Comparison of ENCODE assay signal across 15 cellular contexts in the genomic region with DNA sequence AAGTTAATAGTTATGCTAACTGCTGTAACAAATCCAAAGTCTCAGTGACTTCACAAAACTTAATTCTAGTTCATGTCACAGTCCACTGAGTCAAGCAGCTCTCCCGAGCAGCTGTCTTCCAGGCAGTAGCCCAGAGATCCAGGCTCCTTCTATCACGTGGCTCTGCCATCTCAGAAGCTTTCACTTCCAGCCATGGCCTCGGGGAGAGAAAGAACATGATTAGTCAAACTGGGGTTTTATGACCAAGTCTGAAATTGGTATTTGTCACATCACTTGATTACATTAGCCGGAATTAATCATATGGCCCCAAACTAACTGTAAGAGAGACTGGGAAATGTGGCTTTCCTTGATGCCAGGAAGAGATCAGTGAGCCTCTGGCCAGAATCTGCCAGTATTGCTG.
A peak's percentile ranks its signal among the peaks of the same experiment; 100 is the strongest.
DNase-seq lines count a peak whose midpoint lies in the region; ATAC-seq, FAIRE-seq and TF ChIP-seq lines count a peak whose summit lies in the region.
"Had no signal": no experiment of that assay in that cellular context is flagged by ENCODE, and none has a peak within 500 bp of the region (broad histone marks: within the 10 kb centered on the region; RNA-seq: fewer than 3 reads in every experiment).

No MANE protein-coding gene starts in this region.

- DNase-seq in MCF 10A (ENCODE audit: unreplicated experiment) (peak; percentile 52), breast epithelium (ENCODE audit: low spot score in 2 of 2) (no peak), LHCN-M2 (ENCODE audit: low read depth) (peak; percentile 61), esophagus muscularis mucosa (ENCODE audit: extremely low spot score) (peak; percentile 82), left lobe of liver (ENCODE audit: low spot score) (no peak), HTR-8/SVneo (ENCODE audit: insufficient read length, low spot score) (no peak)
- no peak for DNase-seq in stimulated activated naive CD8-positive, alpha-beta T cell treated with anti-CD3 and anti-CD28 coated beads, Interleukin-15, Interleukin-2, amounts not matched to agents 100 U/mL and 50 U/mL, for 24 hours
- DNase-seq: activated naive CD8-positive, alpha-beta T cell treated with anti-CD3 and anti-CD28 coated beads, Interleukin-2, amount 10 ng/mL, durations not matched to agents 7 days and 5 days; AML-193; NCI-H2171 treated with DMSO at 0.1 percent for 48 hours had no signal

- intact Hi-C loops in MCF 10A (cut with micrococcal nuclease), result no loop called here
- intact Hi-C loops in breast epithelium (cut with DNase I; ENCODE audit: low total_unique reads), result no loop called here
- intact Hi-C loops in esophagus muscularis mucosa (cut with DNase I), result no loop called here

- H3K9me3 ChIP-seq in breast epithelium, result no peaks in the 10 kb centered on the region
- no peaks in the 10 kb centered on the region for H3K9me3 ChIP-seq in esophagus muscularis mucosa
- H3K9me3 ChIP-seq: vagina had no signal

- no peaks in the 10 kb centered on the region for H3K27me3 ChIP-seq in breast epithelium
- no peaks in the 10 kb centered on the region for H3K27me3 ChIP-seq in esophagus muscularis mucosa
- H3K27me3 ChIP-seq: vagina had no signal

- peaks cover 8% of the 10 kb centered on the region for H3K4me1 Mint-ChIP-seq in MCF 10A (ENCODE audit: insufficient read depth, unreplicated experiment)
- H3K4me1 Mint-ChIP-seq: activated naive CD8-positive, alpha-beta T cell treated with anti-CD3 and anti-CD28 coated beads, Interleukin-2, amount 10 ng/mL, durations not matched to agents 7 days and 5 days had no signal

- TF ChIP-seq POLR2A in breast epithelium (IDR thresholded peaks at IDR 0.05) (no peak), esophagus muscularis mucosa (IDR thresholded peaks at IDR 0.05; ENCODE audit: low read depth) (no peak)

- no peak for TF ChIP-seq EP300 in esophagus muscularis mucosa (IDR thresholded peaks at IDR 0.05)

- H3K27ac Mint-ChIP-seq in MCF 10A (ENCODE audit: low read depth, unreplicated experiment), result no peak overlapping the region
- H3K27ac Mint-ChIP-seq: activated naive CD8-positive, alpha-beta T cell treated with anti-CD3 and anti-CD28 coated beads, Interleukin-2, amount 10 ng/mL, durations not matched to agents 7 days and 5 days; T-helper 1 cell treated with Interleukin-12 subunit alpha and Interleukin-12 subunit beta and Interleukin-4 antibody, amounts not matched to agents 30 μg/mL and 1 μg/mL, for 36 hours had no signal

- no peaks in the 10 kb centered on the region for H3K36me3 Mint-ChIP-seq in MCF 10A (ENCODE audit: insufficient read depth, unreplicated experiment)
- H3K36me3 Mint-ChIP-seq: activated naive CD8-positive, alpha-beta T cell treated with anti-CD3 and anti-CD28 coated beads, Interleukin-2, amount 10 ng/mL, durations not matched to agents 7 days and 5 days had no signal

- POLR2A ChIA-PET in MCF 10A (lab: Yijun Ruan, JAX), result interaction anchor here (0.7 to 1.5 kb wide), 4 partner anchors 10 to 449 kb away, joined by 3 to 5 read pairs (median 3); no protein-coding TSS in a partner anchor

- H3K4me1 ChIP-seq in breast epithelium (no peaks in the 10 kb centered on the region), esophagus muscularis mucosa (peaks cover 10 to 33% (median 25%) of the 10 kb centered on the region in 4 donors)
- H3K4me1 ChIP-seq: vagina had no signal

- TF ChIP-seq CTCF in MCF 10A (IDR thresholded peaks at IDR 0.05; ENCODE audit: unreplicated experiment) (no peak), breast epithelium (IDR thresholded peaks at IDR 0.05) (no peak), esophagus muscularis mucosa (IDR thresholded peaks at IDR 0.05) (no peak)

- H3K9me3 Mint-ChIP-seq in MCF 10A (ENCODE audit: unreplicated experiment), result no peaks in the 10 kb centered on the region
- H3K9me3 Mint-ChIP-seq: activated naive CD8-positive, alpha-beta T cell treated with anti-CD3 and anti-CD28 coated beads, Interleukin-2, amount 10 ng/mL, durations not matched to agents 7 days and 5 days; T-helper 1 cell treated with Interleukin-12 subunit alpha and Interleukin-12 subunit beta and Interleukin-4 antibody, amounts not matched to agents 30 μg/mL and 1 μg/mL, for 36 hours had no signal

- 71% methylated on average over 4 of the region's 4 CpGs for WGBS in esophagus muscularis mucosa

- H3K4me3 ChIP-seq in breast epithelium (no peak overlapping the region), esophagus muscularis mucosa (no peak overlapping the region)
- H3K4me3 ChIP-seq: vagina had no signal

- BruUV-seq in MCF 10A (replicated peaks; lab: Mats Ljungman, UMichigan), result no TSS peak

- no peaks in the 10 kb centered on the region for H3K27me3 Mint-ChIP-seq in MCF 10A (ENCODE audit: insufficient read depth, unreplicated experiment)

- no peak for FAIRE-seq in HTR-8/SVneo (lab: Jason Lieb, UNC)
- FAIRE-seq: endothelial cell of umbilical vein had no signal

- H3K27ac ChIP-seq in breast epithelium, result no peak overlapping the region
- peak overlapping the region in 1 of 4 donors; percentile 81 for H3K27ac ChIP-seq in esophagus muscularis mucosa (replicated peaks in 1 of 4)
- H3K27ac ChIP-seq: vagina had no signal

- CTCF ChIA-PET in MCF 10A (lab: Yijun Ruan, JAX), result interaction anchor here (0.5 to 1.1 kb wide), 3 partner anchors 8 to 99 kb away, joined by 3 to 4 read pairs (median 4); no protein-coding TSS in a partner anchor

- H3K36me3 ChIP-seq in breast epithelium (no peaks in the 10 kb centered on the region), esophagus muscularis mucosa (no peaks in the 10 kb centered on the region)
- H3K36me3 ChIP-seq: vagina had no signal

- no peak overlapping the region for H3K4me3 Mint-ChIP-seq in MCF 10A (ENCODE audit: unreplicated experiment)
- H3K4me3 Mint-ChIP-seq: activated naive CD8-positive, alpha-beta T cell treated with anti-CD3 and anti-CD28 coated beads, Interleukin-2, amount 10 ng/mL, durations not matched to agents 7 days and 5 days; T-helper 1 cell treated with Interleukin-12 subunit alpha and Interleukin-12 subunit beta and Interleukin-4 antibody, amounts not matched to agents 30 μg/mL and 1 μg/mL, for 36 hours had no signal

- ATAC-seq in stimulated activated naive CD8-positive, alpha-beta T cell treated with anti-CD3 and anti-CD28 coated beads, Interleukin-15, Interleukin-2, amounts not matched to agents 100 U/mL and 50 U/mL, for 24 hours, result peak; percentile 66
- no peak for ATAC-seq in GM21526 (IDR thresholded peaks at IDR 0.05; ENCODE audit: low FRiP score, unreplicated experiment)
- ATAC-seq in left lobe of liver, result no peak
- ATAC-seq: HCT116 had no signal

Comparison
In these comparisons a context has a peak if more than half of its experiments do, and no peak if none do; other contexts are left out.
1. DNase-seq: peak in MCF 10A (single experiment), LHCN-M2 (single experiment) and esophagus muscularis mucosa (single experiment); none in breast epithelium (0 of 2), stimulated activated naive CD8-positive, alpha-beta T cell treated with anti-CD3 and anti-CD28 coated beads, Interleukin-15, Interleukin-2, amounts not matched to agents 100 U/mL and 50 U/mL, for 24 hours (single experiment), left lobe of liver (single experiment) and HTR-8/SVneo (single experiment).